Comparison of ENCODE assay signal across 8 cellular contexts in genomic region chr1:11550664-11551283, GRCh38.
DNase-seq lines count a peak whose midpoint lies in the region; TF ChIP-seq lines count a peak whose summit lies in the region.

No MANE protein-coding gene starts in this region.

- H3K36me3 Mint-ChIP-seq in activated T-helper 2 cell treated with anti-CD3 and anti-CD28 coated beads, Interferon-gamma antibody, Interleukin-2, Interleukin-4, amounts not matched to agents 10 μg/mL and 5 μg/mL and 100 μg/mL, durations not matched to agents 14 hours and 24 hours and 36 hours (ENCODE audit: low read depth), result no peaks in the 10 kb centered on the region

- intact Hi-C loops in activated T-helper 2 cell treated with anti-CD3 and anti-CD28 coated beads, Interferon-gamma antibody, Interleukin-2, Interleukin-4, amounts not matched to agents 10 μg/mL and 5 μg/mL and 100 μg/mL, durations not matched to agents 14 hours and 24 hours and 36 hours (cut with micrococcal nuclease), result no loop called here
- intact Hi-C loops in esophagus muscularis mucosa (cut with DNase I), result no loop called here

- WGBS in esophagus muscularis mucosa, result 3% methylated on average over 11 of the region's 12 CpGs

- H3K9me3 Mint-ChIP-seq in activated T-helper 2 cell treated with anti-CD3 and anti-CD28 coated beads, Interferon-gamma antibody, Interleukin-2, Interleukin-4, amounts not matched to agents 10 μg/mL and 5 μg/mL and 100 μg/mL, durations not matched to agents 14 hours and 24 hours and 36 hours, result no peaks in the 10 kb centered on the region

- H3K9me3 ChIP-seq in esophagus muscularis mucosa, result no peaks in the 10 kb centered on the region

- no peaks in the 10 kb centered on the region for H3K27me3 Mint-ChIP-seq in activated T-helper 2 cell treated with anti-CD3 and anti-CD28 coated beads, Interferon-gamma antibody, Interleukin-2, Interleukin-4, amounts not matched to agents 10 μg/mL and 5 μg/mL and 100 μg/mL, durations not matched to agents 14 hours and 24 hours and 36 hours (ENCODE audit: low read depth)

- DNase-seq in Ammon's horn (ENCODE audit: low spot score), result peak; percentile 70
- DNase-seq in activated T-helper 2 cell treated with anti-CD3 and anti-CD28 coated beads, Interferon-gamma antibody, Interleukin-2, Interleukin-4, amounts not matched to agents 10 μg/mL and 5 μg/mL and 100 μg/mL, durations not matched to agents 14 hours and 24 hours and 36 hours (ENCODE audit: low spot score), result peak; percentile 47
- peak; percentile 61 for DNase-seq in hepatic stellate cell (ENCODE audit: low spot score)
- peak; percentile 37 for DNase-seq in stimulated activated CD4-positive, alpha-beta T cell treated with anti-CD3 and anti-CD28 coated beads, Interleukin-1b, Interleukin-23, amount 100 ng/mL, for 48 hours
- DNase-seq in GM19238 (ENCODE audit: insufficient read length, low spot score), result no peak
- DNase-seq in esophagus muscularis mucosa (ENCODE audit: extremely low spot score), result no peak
- no peak for DNase-seq in activated CD8-positive, alpha-beta memory T cell treated with anti-CD3 and anti-CD28 coated beads for 24 hours

- no peak for TF ChIP-seq POLR2A in esophagus muscularis mucosa (IDR thresholded peaks at IDR 0.05; ENCODE audit: low read depth)

- TF ChIP-seq EP300 in Ishikawa (IDR thresholded peaks at IDR 0.05; ENCODE audit: borderline replicate concordance), result no peak
- TF ChIP-seq EP300 in esophagus muscularis mucosa (IDR thresholded peaks at IDR 0.05), result no peak

- H3K4me1 Mint-ChIP-seq in activated T-helper 2 cell treated with anti-CD3 and anti-CD28 coated beads, Interferon-gamma antibody, Interleukin-2, Interleukin-4, amounts not matched to agents 10 μg/mL and 5 μg/mL and 100 μg/mL, durations not matched to agents 14 hours and 24 hours and 36 hours (ENCODE audit: low read depth), result no peaks in the 10 kb centered on the region

- H3K27ac Mint-ChIP-seq in activated T-helper 2 cell treated with anti-CD3 and anti-CD28 coated beads, Interferon-gamma antibody, Interleukin-2, Interleukin-4, amounts not matched to agents 10 μg/mL and 5 μg/mL and 100 μg/mL, durations not matched to agents 14 hours and 24 hours and 36 hours, result no peak overlapping the region

- no peak overlapping the region for H3K4me3 Mint-ChIP-seq in activated T-helper 2 cell treated with anti-CD3 and anti-CD28 coated beads, Interferon-gamma antibody, Interleukin-2, Interleukin-4, amounts not matched to agents 10 μg/mL and 5 μg/mL and 100 μg/mL, durations not matched to agents 14 hours and 24 hours and 36 hours (ENCODE audit: low read depth)

- no peak for TF ChIP-seq CTCF in esophagus muscularis mucosa (IDR thresholded peaks at IDR 0.05)

- TF ChIP-seq RAD21 in Ishikawa (IDR thresholded peaks at IDR 0.05; ENCODE audit: low read depth), result no peak; the same call in 1 of the 2 replicates

- H3K4me1 ChIP-seq in esophagus muscularis mucosa, result no peaks in the 10 kb centered on the region

- no peak overlapping the region for H3K4me3 ChIP-seq in esophagus muscularis mucosa

- H3K27me3 ChIP-seq in esophagus muscularis mucosa, result peaks cover 0 to 39% (median 3%) of the 10 kb centered on the region in 4 donors

- no peak overlapping the region for H3K27ac ChIP-seq in esophagus muscularis mucosa (replicated peaks in 1 of 4)

- no peaks in the 10 kb centered on the region for H3K36me3 ChIP-seq in esophagus muscularis mucosa

TF ChIP-seq in Ishikawa, 13 proteins besides CTCF, POLR2A, EP300 and RAD21:
- no peak for TF ChIP-seq CEBPB (IDR thresholded peaks at IDR 0.05)
- TF ChIP-seq TEAD4 (IDR thresholded peaks at IDR 0.05), result 0 out of 2 replicates have a peak, but pooled peaks have one; percentile 7
- TF ChIP-seq YY1 (IDR thresholded peaks at IDR 0.05; ENCODE audit: low read depth), result no peak
- no peak for TF ChIP-seq TCF12 (IDR thresholded peaks at IDR 0.05; ENCODE audit: low read depth)
- no peak for TF ChIP-seq TAF1 (IDR thresholded peaks at IDR 0.05; ENCODE audit: low read depth)
- no peak for TF ChIP-seq NFIC (IDR thresholded peaks at IDR 0.05)
- peak; percentile 66; the same call in 1 of the 2 replicates for TF ChIP-seq MAX (IDR thresholded peaks at IDR 0.05)
- TF ChIP-seq USF1 (IDR thresholded peaks at IDR 0.05), result no peak
- TF ChIP-seq CREB1 (IDR thresholded peaks at IDR 0.05; ENCODE audit: low read depth), result no peak
- TF ChIP-seq REST (IDR thresholded peaks at IDR 0.05; ENCODE audit: low read depth), result peak; percentile 99
- no peak for TF ChIP-seq FOXM1 (IDR thresholded peaks at IDR 0.05; ENCODE audit: borderline replicate concordance, low read depth)
- TF ChIP-seq EGR1 (IDR thresholded peaks at IDR 0.05), result no peak
- TF ChIP-seq ZBTB7A (IDR thresholded peaks at IDR 0.05; ENCODE audit: low read depth), result no peak
TF ChIP-seq in Ishikawa: peak in this region for 3.

Comparison
In these comparisons a context has a peak if more than half of its experiments do, and no peak if none do; other contexts are left out.
1. DNase-seq: peak in Ammon's horn (single experiment), activated T-helper 2 cell treated with anti-CD3 and anti-CD28 coated beads, Interferon-gamma antibody, Interleukin-2, Interleukin-4, amounts not matched to agents 10 μg/mL and 5 μg/mL and 100 μg/mL, durations not matched to agents 14 hours and 24 hours and 36 hours (single experiment), hepatic stellate cell (single experiment) and stimulated activated CD4-positive, alpha-beta T cell treated with anti-CD3 and anti-CD28 coated beads, Interleukin-1b, Interleukin-23, amount 100 ng/mL, for 48 hours (single experiment); none in GM19238 (single experiment), esophagus muscularis mucosa (single experiment) and activated CD8-positive, alpha-beta memory T cell treated with anti-CD3 and anti-CD28 coated beads for 24 hours (single experiment).